19 cellular contexts compared by ENCODE assay signal in the genomic region with DNA sequence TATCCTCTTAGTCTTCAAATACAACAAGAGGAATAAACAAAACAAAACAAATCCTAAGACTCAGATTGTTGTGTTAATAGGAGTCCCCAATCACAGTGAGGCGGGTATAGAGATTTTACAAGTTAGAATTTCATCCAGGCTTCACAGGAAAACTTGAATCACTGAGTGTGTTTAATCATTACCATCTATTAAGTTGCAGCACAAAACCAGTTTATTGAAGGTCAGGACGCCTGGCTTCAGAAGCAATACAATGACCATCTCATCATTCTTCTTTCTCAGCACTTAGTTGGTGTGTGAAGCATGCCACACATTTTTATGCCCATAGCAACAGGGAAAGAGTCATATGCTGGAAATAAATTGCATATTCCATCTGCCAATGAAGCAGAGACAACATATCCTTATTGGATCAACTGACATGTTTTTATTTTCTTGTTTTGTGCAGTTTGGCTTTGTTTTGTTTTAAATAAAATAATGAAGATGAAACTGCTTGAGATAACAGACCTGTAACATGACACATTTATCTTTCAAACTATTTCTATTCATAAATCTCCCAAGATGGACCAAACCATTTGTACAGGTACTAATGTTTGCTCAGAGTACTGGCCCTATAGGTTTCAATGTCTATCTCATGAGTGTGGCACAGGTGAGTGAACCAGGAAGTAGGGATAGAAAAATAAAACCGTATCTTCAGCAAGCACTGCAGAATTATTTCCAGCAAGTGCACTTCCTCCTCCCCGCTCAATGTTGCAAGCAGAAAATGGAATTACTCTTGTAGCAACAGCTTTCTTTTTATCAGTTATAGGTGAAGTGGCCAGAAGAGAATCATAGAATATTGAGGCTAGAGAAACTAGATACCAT. TPM values are rescaled to one million over a fixed set of nuclear protein-coding genes. Genes with fewer than 3 reads are reported as not detected.
"Had no signal": no experiment of that assay in that cellular context is flagged by ENCODE, and none has a peak within 500 bp of the region (broad histone marks: within the 10 kb centered on the region; RNA-seq: fewer than 3 reads in every experiment).

No MANE protein-coding gene starts in this region.

- H3K4me1 ChIP-seq: heart left ventricle, left lung, sigmoid colon, suprapubic skin, upper lobe of right lung had no signal

- H3K36me3 ChIP-seq: heart left ventricle, left lung, sigmoid colon, suprapubic skin, upper lobe of right lung had no signal

- DNase-seq: activated CD4-positive, alpha-beta memory T cell treated with anti-CD3 and anti-CD28 coated beads, Interleukin-2, amount 10 ng/mL, durations not matched to agents 7 days and 5 days; activated CD4-positive, alpha-beta T cell treated with anti-CD3 and anti-CD28 coated beads for 36 hours; activated gamma-delta T cell treated with Interleukin-2 at 50 U/mL for 16 hours; activated naive CD8-positive, alpha-beta T cell treated with anti-CD3 and anti-CD28 coated beads, Interleukin-2, amount 10 ng/mL, durations not matched to agents 7 days and 5 days; activated T-cell treated with anti-CD3 and anti-CD28 coated beads, Interleukin-2, amount 50 U/mL, for 48 hours; aorta; foreskin melanocyte; heart left ventricle; islet precursor cell; left lung; sigmoid colon; stimulated activated CD4-positive, alpha-beta T cell treated with anti-CD3 and anti-CD28 coated beads, Interleukin-2, amount 100 ng/mL, for 48 hours; stimulated activated naive CD8-positive, alpha-beta T cell treated with anti-CD3 and anti-CD28 coated beads, Interleukin-15, Interleukin-2, amounts not matched to agents 100 U/mL and 50 U/mL, for 24 hours; T-helper 9 cell; upper lobe of right lung had no signal

- H3K27ac ChIP-seq: heart left ventricle, left lung, sigmoid colon, suprapubic skin, upper lobe of right lung had no signal

- H3K4me3 ChIP-seq: heart left ventricle, left lung, sigmoid colon, suprapubic skin, upper lobe of right lung had no signal

- H3K27me3 ChIP-seq: heart left ventricle, left lung, sigmoid colon, suprapubic skin, upper lobe of right lung had no signal

- H3K9me3 ChIP-seq: heart left ventricle, left lung, sigmoid colon, upper lobe of right lung had no signal

RNA-seq across cellular contexts. Expression of gene TAC1, which starts 40.4 kb away (rescaled TPM):
- total RNA-seq: activated CD4-positive, alpha-beta memory T cell treated with anti-CD3 and anti-CD28 coated beads, Interleukin-2, amount 10 ng/mL, durations not matched to agents 7 days and 5 days; activated naive CD8-positive, alpha-beta T cell treated with anti-CD3 and anti-CD28 coated beads, Interleukin-2, amount 10 ng/mL, durations not matched to agents 7 days and 5 days; bronchial epithelial cell; heart left ventricle; left lung; osteoblast; pulmonary artery endothelial cell; upper lobe of right lung had no signal
